In the genomic region with DNA sequence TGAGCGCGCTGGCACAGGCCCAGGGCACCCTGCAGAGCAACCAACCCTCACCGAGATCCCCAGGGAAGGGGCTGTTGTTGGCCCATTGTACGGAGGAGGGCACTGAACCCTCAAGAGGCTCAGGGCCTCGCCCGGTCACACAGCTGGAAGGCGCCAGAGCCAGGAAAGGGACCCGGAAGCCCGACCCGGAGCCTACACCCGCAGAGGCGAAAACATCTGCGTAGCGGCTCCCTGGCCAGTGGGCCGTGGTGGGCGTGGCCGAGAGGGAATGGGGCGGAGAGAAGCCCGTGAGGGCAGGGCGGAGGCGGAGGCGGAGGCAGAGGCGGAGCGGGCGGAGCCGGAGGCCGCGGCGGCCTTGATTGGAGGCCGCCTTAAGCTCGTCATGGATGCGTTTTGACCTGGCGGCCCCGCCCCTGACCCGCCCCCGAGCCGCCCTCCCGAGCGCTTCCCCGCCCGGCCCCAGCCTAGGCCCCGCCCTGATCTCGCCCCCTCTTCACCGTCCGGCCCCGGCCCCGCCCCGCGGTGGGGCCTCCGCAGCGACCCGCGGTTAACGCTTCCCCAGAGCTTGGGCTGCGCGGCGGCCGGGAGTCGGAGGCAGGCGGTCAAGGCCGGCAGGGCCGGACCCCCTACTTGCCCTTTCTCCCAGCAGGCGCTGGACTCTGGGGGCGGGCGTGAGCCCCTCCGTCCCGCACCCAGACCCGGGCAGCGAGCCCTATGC, we compare ENCODE assay signal across 1 cellular context.
TF ChIP-seq lines count a peak whose summit lies in the region.

No MANE protein-coding gene starts in this region.

TF ChIP-seq in HEK293, 187 proteins besides CTCF, POLR2A, EP300 and RAD21 (continued from another document and continues in another):
- peak; percentile 93 for TF ChIP-seq ZNF692 (tag by site-specific recombination; IDR thresholded peaks at IDR 0.05)
- TF ChIP-seq SP3 (tag by site-specific recombination; IDR thresholded peaks at IDR 0.05): peak; percentile 94
- no peak for TF ChIP-seq YY1 (tag by site-specific recombination; IDR thresholded peaks at IDR 0.05)
- peak; percentile 90 for TF ChIP-seq ZNF600 (tag by site-specific recombination; IDR thresholded peaks at IDR 0.05)
- TF ChIP-seq ZNF624 (tag by site-specific recombination; IDR thresholded peaks at IDR 0.05): no peak
- no peak for TF ChIP-seq ZNF324 (tag by site-specific recombination; IDR thresholded peaks at IDR 0.05)
- TF ChIP-seq ZNF350 (tag by site-specific recombination; IDR thresholded peaks at IDR 0.05): no peak
- TF ChIP-seq ZNF777 (tag by site-specific recombination; IDR thresholded peaks at IDR 0.05; ENCODE audit: borderline replicate concordance): no peak
- no peak for TF ChIP-seq ZSCAN18 (tag by site-specific recombination; IDR thresholded peaks at IDR 0.05)
- TF ChIP-seq SP2 (tag by site-specific recombination; IDR thresholded peaks at IDR 0.05): peak; percentile 82
- TF ChIP-seq, protein P1, sequence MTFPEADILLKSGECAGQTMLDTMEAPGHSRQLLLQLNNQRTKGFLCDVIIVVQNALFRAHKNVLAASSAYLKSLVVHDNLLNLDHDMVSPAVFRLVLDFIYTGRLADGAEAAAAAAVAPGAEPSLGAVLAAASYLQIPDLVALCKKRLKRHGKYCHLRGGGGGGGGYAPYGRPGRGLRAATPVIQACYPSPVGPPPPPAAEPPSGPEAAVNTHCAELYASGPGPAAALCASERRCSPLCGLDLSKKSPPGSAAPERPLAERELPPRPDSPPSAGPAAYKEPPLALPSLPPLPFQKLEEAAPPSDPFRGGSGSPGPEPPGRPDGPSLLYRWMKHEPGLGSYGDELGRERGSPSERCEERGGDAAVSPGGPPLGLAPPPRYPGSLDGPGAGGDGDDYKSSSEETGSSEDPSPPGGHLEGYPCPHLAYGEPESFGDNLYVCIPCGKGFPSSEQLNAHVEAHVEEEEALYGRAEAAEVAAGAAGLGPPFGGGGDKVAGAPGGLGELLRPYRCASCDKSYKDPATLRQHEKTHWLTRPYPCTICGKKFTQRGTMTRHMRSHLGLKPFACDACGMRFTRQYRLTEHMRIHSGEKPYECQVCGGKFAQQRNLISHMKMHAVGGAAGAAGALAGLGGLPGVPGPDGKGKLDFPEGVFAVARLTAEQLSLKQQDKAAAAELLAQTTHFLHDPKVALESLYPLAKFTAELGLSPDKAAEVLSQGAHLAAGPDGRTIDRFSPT (tag by site-specific recombination; IDR thresholded peaks at IDR 0.05): peak; percentile 88; the same call in 1 of the 2 replicates
- peak; percentile 65 for TF ChIP-seq KLF8 (tag by site-specific recombination; IDR thresholded peaks at IDR 0.05)
- no peak for TF ChIP-seq ZBTB49 (tag by site-specific recombination; IDR thresholded peaks at IDR 0.05; ENCODE audit: low read depth)
- TF ChIP-seq ZNF155 (tag by site-specific recombination; IDR thresholded peaks at IDR 0.05): no peak
- TF ChIP-seq YY2 (tag by site-specific recombination; IDR thresholded peaks at IDR 0.05): no peak
- no peak for TF ChIP-seq ZNF707 (tag by site-specific recombination; IDR thresholded peaks at IDR 0.05)
- TF ChIP-seq PRDM10 (tag by site-specific recombination; IDR thresholded peaks at IDR 0.05): no peak
- no peak; the same call in 1 of the 2 replicates for TF ChIP-seq ZXDB (tag by site-specific recombination; IDR thresholded peaks at IDR 0.05)
- TF ChIP-seq ZBTB10 (tag by site-specific recombination; IDR thresholded peaks at IDR 0.05): peak; percentile 31; the same call in 1 of the 2 replicates
- TF ChIP-seq, protein P2, sequence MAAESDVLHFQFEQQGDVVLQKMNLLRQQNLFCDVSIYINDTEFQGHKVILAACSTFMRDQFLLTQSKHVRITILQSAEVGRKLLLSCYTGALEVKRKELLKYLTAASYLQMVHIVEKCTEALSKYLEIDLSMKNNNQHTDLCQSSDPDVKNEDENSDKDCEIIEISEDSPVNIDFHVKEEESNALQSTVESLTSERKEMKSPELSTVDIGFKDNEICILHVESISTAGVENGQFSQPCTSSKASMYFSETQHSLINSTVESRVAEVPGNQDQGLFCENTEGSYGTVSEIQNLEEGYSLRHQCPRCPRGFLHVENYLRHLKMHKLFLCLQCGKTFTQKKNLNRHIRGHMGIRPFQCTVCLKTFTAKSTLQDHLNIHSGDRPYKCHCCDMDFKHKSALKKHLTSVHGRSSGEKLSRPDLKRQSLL (tag by site-specific recombination; IDR thresholded peaks at IDR 0.05): peak; percentile 86
- TF ChIP-seq, protein P3, sequence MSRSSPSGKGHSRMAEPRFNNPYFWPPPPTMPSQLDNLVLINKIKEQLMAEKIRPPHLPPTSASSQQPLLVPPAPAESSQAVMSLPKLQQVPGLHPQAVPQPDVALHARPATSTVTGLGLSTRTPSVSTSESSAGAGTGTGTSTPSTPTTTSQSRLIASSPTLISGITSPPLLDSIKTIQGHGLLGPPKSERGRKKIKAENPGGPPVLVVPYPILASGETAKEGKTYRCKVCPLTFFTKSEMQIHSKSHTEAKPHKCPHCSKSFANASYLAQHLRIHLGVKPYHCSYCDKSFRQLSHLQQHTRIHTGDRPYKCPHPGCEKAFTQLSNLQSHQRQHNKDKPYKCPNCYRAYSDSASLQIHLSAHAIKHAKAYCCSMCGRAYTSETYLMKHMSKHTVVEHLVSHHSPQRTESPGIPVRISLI (tag by site-specific recombination; IDR thresholded peaks at IDR 0.05): no peak
- TF ChIP-seq ZNF514 (tag by site-specific recombination; IDR thresholded peaks at IDR 0.05): no peak
- no peak for TF ChIP-seq ZNF830 (tag by site-specific recombination; IDR thresholded peaks at IDR 0.05; ENCODE audit: low read depth)
- TF ChIP-seq ZNF24 (tag by site-specific recombination; IDR thresholded peaks at IDR 0.05): no peak; the same call in 1 of the 2 replicates
- no peak for TF ChIP-seq ZNF169 (tag by site-specific recombination; IDR thresholded peaks at IDR 0.05)
- TF ChIP-seq ZNF19 (tag by site-specific recombination; IDR thresholded peaks at IDR 0.05; ENCODE audit: low read depth): no peak
- no peak for TF ChIP-seq ZNF843 (tag by site-specific recombination; IDR thresholded peaks at IDR 0.05)
- TF ChIP-seq ZNF623 (tag by site-specific recombination; IDR thresholded peaks at IDR 0.05): no peak
- TF ChIP-seq ZBTB17 (tag by site-specific recombination; IDR thresholded peaks at IDR 0.05): 0 out of 2 replicates have a peak, but pooled peaks have one; percentile 36
- peak; percentile 54 for TF ChIP-seq ZBTB20 (tag by site-specific recombination; IDR thresholded peaks at IDR 0.05)
- TF ChIP-seq ZNF549 (tag by site-specific recombination; IDR thresholded peaks at IDR 0.05): no peak
- TF ChIP-seq PRDM6 (tag by site-specific recombination; IDR thresholded peaks at IDR 0.05): no peak
- peak; percentile 92 for TF ChIP-seq OSR2 (tag by site-specific recombination; IDR thresholded peaks at IDR 0.05)
- TF ChIP-seq KLF16 (tag by site-specific recombination; IDR thresholded peaks at IDR 0.05): peak; percentile 57; the same call in 1 of the 2 replicates
- no peak for TF ChIP-seq ZNF174 (tag by site-specific recombination; IDR thresholded peaks at IDR 0.05)
- no peak for TF ChIP-seq ZNF610 (tag by site-specific recombination; IDR thresholded peaks at IDR 0.05; ENCODE audit: borderline replicate concordance)
- no peak for TF ChIP-seq ZNF571 (tag by site-specific recombination; IDR thresholded peaks at IDR 0.05)
- TF ChIP-seq ZBTB48 (tag by site-specific recombination; IDR thresholded peaks at IDR 0.05): 0 out of 2 replicates have a peak, but pooled peaks have one; percentile 87
- TF ChIP-seq SCRT1 (tag by site-specific recombination; IDR thresholded peaks at IDR 0.05; ENCODE audit: borderline replicate concordance): no peak
- no peak for TF ChIP-seq ZNF621 (tag by site-specific recombination; IDR thresholded peaks at IDR 0.05)
- no peak for TF ChIP-seq ZNF768 (tag by site-specific recombination; IDR thresholded peaks at IDR 0.05)
- peak; percentile 7; the same call in 1 of the 2 replicates for TF ChIP-seq ZEB2 (tag by site-specific recombination; IDR thresholded peaks at IDR 0.05)
- TF ChIP-seq ZNF677 (tag by site-specific recombination; IDR thresholded peaks at IDR 0.05): no peak
